In the genomic region with DNA sequence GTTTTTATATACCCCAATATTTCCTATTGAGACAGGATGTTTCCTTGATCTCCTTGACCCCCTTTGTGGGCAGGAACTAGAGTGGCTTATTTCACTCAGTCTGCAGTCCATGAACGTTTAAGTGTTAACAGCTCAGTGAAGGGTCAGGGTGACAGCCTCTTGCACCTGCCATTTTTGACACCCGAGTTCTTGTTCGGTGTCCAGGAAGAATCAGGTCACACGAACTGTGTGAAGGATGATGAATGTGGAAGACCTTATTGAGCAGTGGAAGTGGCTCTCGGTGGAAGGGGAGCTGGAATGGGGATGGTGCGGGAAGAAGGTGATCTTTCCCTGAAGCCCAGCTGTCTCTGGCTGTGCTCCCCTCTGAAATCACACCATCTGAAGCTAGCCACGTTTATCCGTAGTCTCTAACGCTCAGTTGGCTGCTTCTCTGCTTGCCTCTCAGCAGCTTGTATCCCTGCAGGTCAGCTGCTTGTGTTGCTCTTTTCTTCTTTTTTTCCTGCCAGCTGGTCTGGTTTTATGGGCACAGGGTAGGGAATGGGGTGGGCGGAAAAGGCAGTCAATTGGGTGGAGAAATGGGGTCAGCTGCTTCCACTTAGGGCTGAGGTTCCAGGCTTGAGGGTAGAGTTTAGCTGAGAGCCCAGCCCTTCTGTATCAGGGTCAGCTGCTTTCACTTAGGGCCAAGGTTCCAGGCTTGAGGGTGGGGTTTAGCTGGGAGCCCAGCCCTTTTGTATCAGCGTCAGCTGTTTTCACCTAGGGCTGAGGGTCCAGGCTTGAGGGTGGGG, we compare ENCODE assay signal across 1 cellular context.
TF ChIP-seq lines count a peak whose summit lies in the region.

No MANE protein-coding gene starts in this region.

TF ChIP-seq in H1, 55 proteins besides CTCF, POLR2A, EP300 and RAD21:
- no peak for TF ChIP-seq FOSL1 (IDR thresholded peaks at IDR 0.05; ENCODE audit: insufficient read depth, low read depth, low read length)
- TF ChIP-seq RBBP5 (IDR thresholded peaks at IDR 0.05; ENCODE audit: borderline replicate concordance, low read depth, low read length): no peak
- no peak for TF ChIP-seq KDM5A (IDR thresholded peaks at IDR 0.05; ENCODE audit: low read length)
- TF ChIP-seq CEBPB (IDR thresholded peaks at IDR 0.05; ENCODE audit: low read depth, low read length): no peak
- no peak for TF ChIP-seq EZH2 (IDR thresholded peaks at IDR 0.05; ENCODE audit: low read depth, low read length, severe bottlenecking)
- no peak for TF ChIP-seq JUN (IDR thresholded peaks at IDR 0.05; ENCODE audit: low read depth, low read length)
- TF ChIP-seq CBX8 (IDR thresholded peaks at IDR 0.05; ENCODE audit: borderline replicate concordance, low read depth, low read length): no peak
- TF ChIP-seq, protein P1, sequence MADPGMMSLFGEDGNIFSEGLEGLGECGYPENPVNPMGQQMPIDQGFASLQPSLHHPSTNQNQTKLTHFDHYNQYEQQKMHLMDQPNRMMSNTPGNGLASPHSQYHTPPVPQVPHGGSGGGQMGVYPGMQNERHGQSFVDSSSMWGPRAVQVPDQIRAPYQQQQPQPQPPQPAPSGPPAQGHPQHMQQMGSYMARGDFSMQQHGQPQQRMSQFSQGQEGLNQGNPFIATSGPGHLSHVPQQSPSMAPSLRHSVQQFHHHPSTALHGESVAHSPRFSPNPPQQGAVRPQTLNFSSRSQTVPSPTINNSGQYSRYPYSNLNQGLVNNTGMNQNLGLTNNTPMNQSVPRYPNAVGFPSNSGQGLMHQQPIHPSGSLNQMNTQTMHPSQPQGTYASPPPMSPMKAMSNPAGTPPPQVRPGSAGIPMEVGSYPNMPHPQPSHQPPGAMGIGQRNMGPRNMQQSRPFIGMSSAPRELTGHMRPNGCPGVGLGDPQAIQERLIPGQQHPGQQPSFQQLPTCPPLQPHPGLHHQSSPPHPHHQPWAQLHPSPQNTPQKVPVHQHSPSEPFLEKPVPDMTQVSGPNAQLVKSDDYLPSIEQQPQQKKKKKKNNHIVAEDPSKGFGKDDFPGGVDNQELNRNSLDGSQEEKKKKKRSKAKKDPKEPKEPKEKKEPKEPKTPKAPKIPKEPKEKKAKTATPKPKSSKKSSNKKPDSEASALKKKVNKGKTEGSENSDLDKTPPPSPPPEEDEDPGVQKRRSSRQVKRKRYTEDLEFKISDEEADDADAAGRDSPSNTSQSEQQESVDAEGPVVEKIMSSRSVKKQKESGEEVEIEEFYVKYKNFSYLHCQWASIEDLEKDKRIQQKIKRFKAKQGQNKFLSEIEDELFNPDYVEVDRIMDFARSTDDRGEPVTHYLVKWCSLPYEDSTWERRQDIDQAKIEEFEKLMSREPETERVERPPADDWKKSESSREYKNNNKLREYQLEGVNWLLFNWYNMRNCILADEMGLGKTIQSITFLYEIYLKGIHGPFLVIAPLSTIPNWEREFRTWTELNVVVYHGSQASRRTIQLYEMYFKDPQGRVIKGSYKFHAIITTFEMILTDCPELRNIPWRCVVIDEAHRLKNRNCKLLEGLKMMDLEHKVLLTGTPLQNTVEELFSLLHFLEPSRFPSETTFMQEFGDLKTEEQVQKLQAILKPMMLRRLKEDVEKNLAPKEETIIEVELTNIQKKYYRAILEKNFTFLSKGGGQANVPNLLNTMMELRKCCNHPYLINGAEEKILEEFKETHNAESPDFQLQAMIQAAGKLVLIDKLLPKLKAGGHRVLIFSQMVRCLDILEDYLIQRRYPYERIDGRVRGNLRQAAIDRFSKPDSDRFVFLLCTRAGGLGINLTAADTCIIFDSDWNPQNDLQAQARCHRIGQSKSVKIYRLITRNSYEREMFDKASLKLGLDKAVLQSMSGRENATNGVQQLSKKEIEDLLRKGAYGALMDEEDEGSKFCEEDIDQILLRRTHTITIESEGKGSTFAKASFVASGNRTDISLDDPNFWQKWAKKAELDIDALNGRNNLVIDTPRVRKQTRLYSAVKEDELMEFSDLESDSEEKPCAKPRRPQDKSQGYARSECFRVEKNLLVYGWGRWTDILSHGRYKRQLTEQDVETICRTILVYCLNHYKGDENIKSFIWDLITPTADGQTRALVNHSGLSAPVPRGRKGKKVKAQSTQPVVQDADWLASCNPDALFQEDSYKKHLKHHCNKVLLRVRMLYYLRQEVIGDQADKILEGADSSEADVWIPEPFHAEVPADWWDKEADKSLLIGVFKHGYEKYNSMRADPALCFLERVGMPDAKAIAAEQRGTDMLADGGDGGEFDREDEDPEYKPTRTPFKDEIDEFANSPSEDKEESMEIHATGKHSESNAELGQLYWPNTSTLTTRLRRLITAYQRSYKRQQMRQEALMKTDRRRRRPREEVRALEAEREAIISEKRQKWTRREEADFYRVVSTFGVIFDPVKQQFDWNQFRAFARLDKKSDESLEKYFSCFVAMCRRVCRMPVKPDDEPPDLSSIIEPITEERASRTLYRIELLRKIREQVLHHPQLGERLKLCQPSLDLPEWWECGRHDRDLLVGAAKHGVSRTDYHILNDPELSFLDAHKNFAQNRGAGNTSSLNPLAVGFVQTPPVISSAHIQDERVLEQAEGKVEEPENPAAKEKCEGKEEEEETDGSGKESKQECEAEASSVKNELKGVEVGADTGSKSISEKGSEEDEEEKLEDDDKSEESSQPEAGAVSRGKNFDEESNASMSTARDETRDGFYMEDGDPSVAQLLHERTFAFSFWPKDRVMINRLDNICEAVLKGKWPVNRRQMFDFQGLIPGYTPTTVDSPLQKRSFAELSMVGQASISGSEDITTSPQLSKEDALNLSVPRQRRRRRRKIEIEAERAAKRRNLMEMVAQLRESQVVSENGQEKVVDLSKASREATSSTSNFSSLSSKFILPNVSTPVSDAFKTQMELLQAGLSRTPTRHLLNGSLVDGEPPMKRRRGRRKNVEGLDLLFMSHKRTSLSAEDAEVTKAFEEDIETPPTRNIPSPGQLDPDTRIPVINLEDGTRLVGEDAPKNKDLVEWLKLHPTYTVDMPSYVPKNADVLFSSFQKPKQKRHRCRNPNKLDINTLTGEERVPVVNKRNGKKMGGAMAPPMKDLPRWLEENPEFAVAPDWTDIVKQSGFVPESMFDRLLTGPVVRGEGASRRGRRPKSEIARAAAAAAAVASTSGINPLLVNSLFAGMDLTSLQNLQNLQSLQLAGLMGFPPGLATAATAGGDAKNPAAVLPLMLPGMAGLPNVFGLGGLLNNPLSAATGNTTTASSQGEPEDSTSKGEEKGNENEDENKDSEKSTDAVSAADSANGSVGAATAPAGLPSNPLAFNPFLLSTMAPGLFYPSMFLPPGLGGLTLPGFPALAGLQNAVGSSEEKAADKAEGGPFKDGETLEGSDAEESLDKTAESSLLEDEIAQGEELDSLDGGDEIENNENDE (IDR thresholded peaks at IDR 0.05; ENCODE audit: insufficient replicate concordance, low read length): no peak
- TF ChIP-seq TAF1 (IDR thresholded peaks at IDR 0.05; ENCODE audit: low read depth, low read length): no peak
- TF ChIP-seq HDAC2 (IDR thresholded peaks at IDR 0.05; ENCODE audit: borderline replicate concordance in 1 of 2, low read depth in 2 of 2, low read length in 2 of 2): no peak
- no peak for TF ChIP-seq GTF2F1 (IDR thresholded peaks at IDR 0.05; ENCODE audit: borderline replicate concordance, low read depth, low read length)
- TF ChIP-seq ATF3 (IDR thresholded peaks at IDR 0.05; ENCODE audit: insufficient read depth, low read depth, low read length): no peak
